11 cellular contexts compared by ENCODE assay signal in genomic region chr11:44308923-44309482, GRCh38. TPM values are rescaled to one million over a fixed set of nuclear protein-coding genes. Genes with fewer than 3 reads are reported as not detected.
A peak's percentile ranks its signal among the peaks of the same experiment; 100 is the strongest.
DNase-seq lines count a peak whose midpoint lies in the region; ATAC-seq and TF ChIP-seq lines count a peak whose summit lies in the region.
"Had no signal": no experiment of that assay in that cellular context is flagged by ENCODE, and none has a peak within 500 bp of the region (broad histone marks: within the 10 kb centered on the region; RNA-seq: fewer than 3 reads in every experiment).

No MANE protein-coding gene starts in this region.

- no peaks in the 10 kb centered on the region for H3K9me3 Mint-ChIP-seq in osteocyte (ENCODE audit: unreplicated experiment)
- H3K9me3 Mint-ChIP-seq in natural killer cell treated with Interleukin-12 subunit alpha and Interleukin-12 subunit beta and Interleukin-15 and Interleukin-18, amount 100 ng/mL, for 72 hours: no peaks in the 10 kb centered on the region

- H3K4me1 Mint-ChIP-seq in osteocyte (ENCODE audit: unreplicated experiment): peaks cover 37% of the 10 kb centered on the region
- H3K4me1 Mint-ChIP-seq in natural killer cell treated with Interleukin-12 subunit alpha and Interleukin-12 subunit beta and Interleukin-15 and Interleukin-18, amount 100 ng/mL, for 72 hours (ENCODE audit: low read depth in 2 of 2): peaks cover 14 to 17% of the 10 kb centered on the region in 2 donors

- H3K9me2 ChIP-seq in GM23248 (ENCODE audit: insufficient read depth): no peaks in the 10 kb centered on the region

- H3K27ac Mint-ChIP-seq in osteocyte (ENCODE audit: unreplicated experiment): no peak overlapping the region
- H3K27ac Mint-ChIP-seq in natural killer cell treated with Interleukin-12 subunit alpha and Interleukin-12 subunit beta and Interleukin-15 and Interleukin-18, amount 100 ng/mL, for 72 hours: no peak overlapping the region

- intact Hi-C loops in aorta (cut with DNase I): no loop called here

- no peak overlapping the region for H3K9ac ChIP-seq in GM23248

- H4K20me1 ChIP-seq in GM23248 (ENCODE audit: insufficient read depth): no peaks in the 10 kb centered on the region

- H3K4me1 ChIP-seq in GM23248 (ENCODE audit: insufficient read depth) (no peaks in the 10 kb centered on the region), aorta (ENCODE audit: control insufficient read depth in 1 of 2, insufficient read depth in 2 of 2, low read length in 2 of 2) (no peaks in the 10 kb centered on the region)

- peak; percentile 25 for DNase-seq in AG10803 (ENCODE audit: low read depth)
- peak; percentile 43 for DNase-seq in GM23248
- no peak for DNase-seq in coronary artery (ENCODE audit: low spot score)
- DNase-seq in osteocyte (ENCODE audit: extremely low spot score, unreplicated experiment): no peak
- DNase-seq in natural killer cell treated with Interleukin-12 subunit alpha and Interleukin-12 subunit beta and Interleukin-15 and Interleukin-18, amount 100 ng/mL, for 72 hours (ENCODE audit: low spot score): no peak
- DNase-seq in AML-193 (lab: John Stamatoyannopoulos, UW): no peak
- DNase-seq in NCI-H1436 treated with DMSO at 0.1 percent for 48 hours (lab: John Stamatoyannopoulos, UW): no peak
- DNase-seq in aorta: no peak
- DNase-seq: activated gamma-delta T cell, NCI-H2029 had no signal

- H3K27me3 ChIP-seq in GM23248 (replicated peaks; ENCODE audit: insufficient read depth): peaks cover 93% of the 10 kb centered on the region
- H3K27me3 ChIP-seq in aorta (ENCODE audit: control insufficient read depth in 1 of 2, insufficient read depth in 2 of 2, low read length in 1 of 2): no peaks in the 10 kb centered on the region

- H3K27ac ChIP-seq in GM23248 (no peak overlapping the region), coronary artery (no peak overlapping the region), aorta (ENCODE audit: low read depth in 1 of 2, low read length in 2 of 2) (no peak overlapping the region)

- no peaks in the 10 kb centered on the region for H3K36me3 ChIP-seq in GM23248 (ENCODE audit: low read depth)
- H3K36me3 ChIP-seq in aorta (ENCODE audit: control insufficient read depth in 1 of 2, insufficient read depth in 2 of 2, low read length in 1 of 2): no peaks in the 10 kb centered on the region

- in situ Hi-C loops in GM23248 (cut with MboI): no loop called here

- no peaks in the 10 kb centered on the region for H3K36me3 Mint-ChIP-seq in osteocyte (ENCODE audit: unreplicated experiment)
- H3K36me3 Mint-ChIP-seq in natural killer cell treated with Interleukin-12 subunit alpha and Interleukin-12 subunit beta and Interleukin-15 and Interleukin-18, amount 100 ng/mL, for 72 hours: no peaks in the 10 kb centered on the region

- peak overlapping the region; percentile 30 for H3K4me2 ChIP-seq in GM23248 (ENCODE audit: unreplicated experiment)

- H2AFZ ChIP-seq in GM23248: peak overlapping the region; percentile 13; the same call in 1 of the 2 replicates

- 14 to 24% methylated on average over 25 to 57 of the region's 57 CpGs for WGBS in GM23248 (ENCODE audit: low coverage in 1 of 2, low lambda C conversion rate in 2 of 2, missing lambda C conversion rate in 2 of 2), 2 experiments
- 10 to 16% methylated on average over 53 to 57 of the region's 57 CpGs for WGBS in aorta, 2 donors

- TF ChIP-seq CTCF in AG10803 (conservative IDR thresholded peaks at IDR 0.05; ENCODE audit: low read length): no peak
- no peak for TF ChIP-seq CTCF in coronary artery (IDR thresholded peaks at IDR 0.05)
- TF ChIP-seq CTCF in osteocyte (IDR thresholded peaks at IDR 0.05): no peak

- no peak for ATAC-seq in natural killer cell treated with Interleukin-12 subunit alpha and Interleukin-12 subunit beta and Interleukin-15 and Interleukin-18, amount 100 ng/mL, for 72 hours
- no peak for ATAC-seq in aorta (ENCODE audit: low FRiP score)

- no peaks in the 10 kb centered on the region for H3K9me3 ChIP-seq in GM23248 (ENCODE audit: low read depth)
- H3K9me3 ChIP-seq in aorta (ENCODE audit: control insufficient read depth, low read length): peaks cover 2% of the 10 kb centered on the region

- peaks cover 90% of the 10 kb centered on the region for H3K27me3 Mint-ChIP-seq in osteocyte (ENCODE audit: unreplicated experiment)
- peaks cover 63 to 74% of the 10 kb centered on the region in 2 donors for H3K27me3 Mint-ChIP-seq in natural killer cell treated with Interleukin-12 subunit alpha and Interleukin-12 subunit beta and Interleukin-15 and Interleukin-18, amount 100 ng/mL, for 72 hours

- peak overlapping the region; percentile 45 for H3K4me3 ChIP-seq in AG10803 (ENCODE audit: low read length)
- peak overlapping the region; percentile 62 for H3K4me3 ChIP-seq in GM23248
- H3K4me3 ChIP-seq in coronary artery: peak overlapping the region; percentile 70
- H3K4me3 ChIP-seq in aorta (ENCODE audit: low read length in 2 of 2): no peak overlapping the region

- no peaks in the 10 kb centered on the region for H3F3A ChIP-seq in GM23248 (ENCODE audit: insufficient read depth)

- no peaks in the 10 kb centered on the region for H3K79me2 ChIP-seq in GM23248 (ENCODE audit: insufficient read depth)

- H3K4me3 Mint-ChIP-seq in osteocyte (ENCODE audit: unreplicated experiment): peak overlapping the region; percentile 51
- H3K4me3 Mint-ChIP-seq in natural killer cell treated with Interleukin-12 subunit alpha and Interleukin-12 subunit beta and Interleukin-15 and Interleukin-18, amount 100 ng/mL, for 72 hours: no peak overlapping the region

RNA-seq across cellular contexts. Expression of gene ALX4, which starts 0.9 kb away (rescaled TPM):
- not detected in 2 replicates for total RNA-seq in GM23248 (2014; rRNA removed; shearing (Covaris generic))
- polyA plus RNA-seq in GM23248 (2016; fragmentation: Nextera tagmentation; extraction: Ambion mirVana): not detected in 2 replicates
- not detected in 2 replicates for total RNA-seq in osteocyte
- not detected for total RNA-seq in natural killer cell treated with Interleukin-12 subunit alpha and Interleukin-12 subunit beta and Interleukin-15 and Interleukin-18, amount 100 ng/mL, for 72 hours
- total RNA-seq in aorta: under 1 TPM in 1 of 2 donors, not detected in 1; 0.06 TPM
- polyA plus RNA-seq in aorta: under 1 TPM in 1 of 2 donors, not detected in 1; 0.13 TPM
- total RNA-seq: mononuclear cell had no signal

Comparison
In these comparisons a context has a peak if more than half of its experiments do, and no peak if none do; other contexts are left out.
1. DNase-seq: peak in AG10803 (single experiment) and GM23248 (single experiment); none in coronary artery (single experiment), osteocyte (single experiment), natural killer cell treated with Interleukin-12 subunit alpha and Interleukin-12 subunit beta and Interleukin-15 and Interleukin-18, amount 100 ng/mL, for 72 hours (single experiment), AML-193 (0 of 2), NCI-H1436 treated with DMSO at 0.1 percent for 48 hours (single experiment) and aorta (0 of 2).
2. H3K4me3 ChIP-seq: peak in AG10803 (single experiment), GM23248 (single experiment) and coronary artery (single experiment); none in aorta (0 of 2).